Comparison of ENCODE assay signal across 8 cellular contexts in genomic region chr21:43864806-43865470, GRCh38. TPM values are rescaled to one million over a fixed set of nuclear protein-coding genes. Genes with fewer than 3 reads are reported as not detected.
DNase-seq lines count a peak whose midpoint lies in the region; ATAC-seq and TF ChIP-seq lines count a peak whose summit lies in the region.

Gene AGPAT3 (plus strand): TSS chr21:43865223. CDS start chr21:43959682, 94,459 bp downstream.

- H3K27me3 ChIP-seq in rectal smooth muscle tissue (ENCODE audit: control insufficient read depth, insufficient read depth, low read length), result no peaks in the 10 kb centered on the region

- no peaks in the 10 kb centered on the region for H3K9me3 ChIP-seq in OCI-LY7 (ENCODE audit: low read length)

- H2AFZ ChIP-seq in OCI-LY7 (ENCODE audit: low read length), result peak within 1 kb of the TSS; percentile 56; the same call in 1 of the 2 replicates

- H3K9ac ChIP-seq in rectal smooth muscle tissue (ENCODE audit: low read length), result no peak within 1 kb of the TSS

- no peak for TF ChIP-seq CTCF in OCI-LY7 (conservative IDR thresholded peaks at IDR 0.05; ENCODE audit: low read length)

- H3K27ac ChIP-seq in OCI-LY7 (ENCODE audit: low read depth, low read length, poor library complexity, severe bottlenecking), result peak within 1 kb of the TSS; percentile 15
- H3K27ac ChIP-seq in rectal smooth muscle tissue (ENCODE audit: low read depth, low read length), result peak within 1 kb of the TSS; percentile 89

- peaks cover 19% of the 10 kb centered on the region for H3K36me3 Mint-ChIP-seq in activated naive CD8-positive, alpha-beta T cell treated with anti-CD3 and anti-CD28 coated beads, Interleukin-2, amount 10 ng/mL, durations not matched to agents 7 days and 5 days

- peak; percentile 23 for ATAC-seq in activated naive CD8-positive, alpha-beta T cell treated with anti-CD3 and anti-CD28 coated beads, Interleukin-2, amount 10 ng/mL, durations not matched to agents 7 days and 5 days (ENCODE audit: low read depth)
- ATAC-seq in left ventricle myocardium superior, result peak; percentile 42
- no peak for ATAC-seq in GM19463 (IDR thresholded peaks at IDR 0.05; ENCODE audit: unreplicated experiment)

- peak within 1 kb of the TSS; percentile 72 for H3K4me3 ChIP-seq in OCI-LY7 (ENCODE audit: low read depth, low read length, poor library complexity, severe bottlenecking)
- peak within 1 kb of the TSS; percentile 64 for H3K4me3 ChIP-seq in rectal smooth muscle tissue (ENCODE audit: low read length)

- H3K4me3 Mint-ChIP-seq in activated naive CD8-positive, alpha-beta T cell treated with anti-CD3 and anti-CD28 coated beads, Interleukin-2, amount 10 ng/mL, durations not matched to agents 7 days and 5 days, result peak within 1 kb of the TSS; percentile 87

- no TSS peak for BruUV-seq in OCI-LY7 (replicated peaks; lab: Mats Ljungman, UMichigan)

- H3K4me1 Mint-ChIP-seq in activated naive CD8-positive, alpha-beta T cell treated with anti-CD3 and anti-CD28 coated beads, Interleukin-2, amount 10 ng/mL, durations not matched to agents 7 days and 5 days, result peaks cover 37% of the 10 kb centered on the region

- POLR2A ChIA-PET in OCI-LY7 (lab: Charles Lee), result no interaction called here
- POLR2A ChIA-PET in activated naive CD8-positive, alpha-beta T cell treated with anti-CD3 and anti-CD28 coated beads, Interleukin-2, amount 10 ng/mL, durations not matched to agents 7 days and 5 days (lab: Charles Lee), result interaction anchor here (1.0 to 1.6 kb wide), 2 partner anchors 10 to 22 kb away, joined by 3 to 8 read pairs; no protein-coding TSS in a partner anchor

- no peaks in the 10 kb centered on the region for H3K9me3 Mint-ChIP-seq in activated naive CD8-positive, alpha-beta T cell treated with anti-CD3 and anti-CD28 coated beads, Interleukin-2, amount 10 ng/mL, durations not matched to agents 7 days and 5 days

- no peaks in the 10 kb centered on the region for H3K79me2 ChIP-seq in OCI-LY7 (ENCODE audit: insufficient read depth, low read depth, low read length)

- H4K20me1 ChIP-seq in OCI-LY7 (ENCODE audit: insufficient read depth, low read length), result no peaks in the 10 kb centered on the region

- peak within 1 kb of the TSS; percentile 84 for H3K27ac Mint-ChIP-seq in activated naive CD8-positive, alpha-beta T cell treated with anti-CD3 and anti-CD28 coated beads, Interleukin-2, amount 10 ng/mL, durations not matched to agents 7 days and 5 days

- peak within 1 kb of the TSS; percentile 80 for H3K4me2 ChIP-seq in OCI-LY7 (ENCODE audit: low read length)

- H3K36me3 ChIP-seq in OCI-LY7 (ENCODE audit: insufficient read depth, low read length) (no peaks in the 10 kb centered on the region), rectal smooth muscle tissue (ENCODE audit: control insufficient read depth, insufficient read depth, low read length) (no peaks in the 10 kb centered on the region)

- H3K4me1 ChIP-seq in OCI-LY7 (ENCODE audit: insufficient read depth, low read length, poor library complexity, severe bottlenecking), result peaks cover 54% of the 10 kb centered on the region
- H3K4me1 ChIP-seq in rectal smooth muscle tissue (ENCODE audit: control insufficient read depth, insufficient read depth, low read length), result peaks cover 9% of the 10 kb centered on the region

- H3K27me3 Mint-ChIP-seq in activated naive CD8-positive, alpha-beta T cell treated with anti-CD3 and anti-CD28 coated beads, Interleukin-2, amount 10 ng/mL, durations not matched to agents 7 days and 5 days, result no peaks in the 10 kb centered on the region

- H3K9me2 ChIP-seq in OCI-LY7 (ENCODE audit: insufficient read depth, low read length), result no peaks in the 10 kb centered on the region

- CTCF ChIA-PET in OCI-LY7 (lab: Charles Lee; ENCODE audit: unreplicated experiment), result no interaction called here

- intact Hi-C loops in OCI-LY7 (cut with micrococcal nuclease; ENCODE audit: unreplicated experiment) (loop anchor here (5.0 kb wide), 1 partner anchor 72 kb away; no protein-coding TSS in a partner anchor), left ventricle myocardium superior (cut with micrococcal nuclease) (no loop called here)

- DNase-seq in NOMO-1 treated with DMSO at 0.1 percent for 48 hours (lab: John Stamatoyannopoulos, UW; ENCODE audit: unreplicated experiment) (peak; percentile 17), NOMO-1 treated with dmso at 0.1 percent for 144 hours (lab: John Stamatoyannopoulos, UW; ENCODE audit: unreplicated experiment) (no peak), OCI-LY7 (ENCODE audit: low spot score) (peak; percentile 41), left ventricle myocardium superior (peak; percentile 72), islet precursor cell (no peak)
- DNase-seq in activated naive CD8-positive, alpha-beta T cell treated with anti-CD3 and anti-CD28 coated beads, Interleukin-2, amount 10 ng/mL, durations not matched to agents 7 days and 5 days, result peak; percentile 75

RNA-seq across cellular contexts. Expression of gene AGPAT3, which starts in this region (rescaled TPM):
- 9.2 and 10.3 TPM in 2 replicates for total RNA-seq in OCI-LY7 (2014; rRNA removed; shearing (Covaris generic))
- 27.0 and 33.4 TPM in 2 replicates for total RNA-seq in OCI-LY7 (2022)
- total RNA-seq in activated naive CD8-positive, alpha-beta T cell treated with anti-CD3 and anti-CD28 coated beads, Interleukin-2, amount 10 ng/mL, durations not matched to agents 7 days and 5 days, result 10 to 100 TPM; 75.4 to 76.3 TPM
- 97.6 TPM for total RNA-seq in left ventricle myocardium superior

Comparison
In these comparisons a context has a peak if more than half of its experiments do, and no peak if none do; other contexts are left out.
1. DNase-seq: peak in NOMO-1 treated with DMSO at 0.1 percent for 48 hours (single experiment), OCI-LY7 (single experiment), activated naive CD8-positive, alpha-beta T cell treated with anti-CD3 and anti-CD28 coated beads, Interleukin-2, amount 10 ng/mL, durations not matched to agents 7 days and 5 days (single experiment) and left ventricle myocardium superior (single experiment); none in NOMO-1 treated with dmso at 0.1 percent for 144 hours (single experiment) and islet precursor cell (single experiment).